In genomic region chr1:1604374-1605033, GRCh38 we compare ENCODE assay signal across 15 cellular contexts. TPM values are rescaled to one million over a fixed set of nuclear protein-coding genes. Genes with fewer than 3 reads are reported as not detected.
DNase-seq lines count a peak whose midpoint lies in the region; ATAC-seq and TF ChIP-seq lines count a peak whose summit lies in the region.
"Had no signal": no experiment of that assay in that cellular context is flagged by ENCODE, and none has a peak within 500 bp of the region (broad histone marks: within the 10 kb centered on the region; RNA-seq: fewer than 3 reads in every experiment).

No MANE protein-coding gene starts in this region.

- peaks cover 15% of the 10 kb centered on the region for H3K4me1 Mint-ChIP-seq in activated CD4-positive, alpha-beta memory T cell treated with anti-CD3 and anti-CD28 coated beads, Interleukin-2, amount 10 ng/mL, durations not matched to agents 7 days and 5 days
- peaks cover 13% of the 10 kb centered on the region for H3K4me1 Mint-ChIP-seq in activated CD4-positive, alpha-beta memory T cell treated with anti-CD3 and anti-CD28 coated beads for 36 hours (ENCODE audit: low read depth)
- peaks cover 6% of the 10 kb centered on the region for H3K4me1 Mint-ChIP-seq in activated T-helper 17 cell treated with anti-CD3 and anti-CD28 coated beads, Interleukin-2, amount 50 U/mL, for 72 hours

- intact Hi-C loops in activated CD4-positive, alpha-beta memory T cell treated with anti-CD3 and anti-CD28 coated beads for 36 hours (cut with micrococcal nuclease), result no loop called here

- no peaks in the 10 kb centered on the region for H3K36me3 ChIP-seq in BLaER1 treated with 17β-estradiol and CSF1 and Interleukin-3, amounts not matched to agents 10 nM and 100 nM
- H3K36me3 ChIP-seq in neutrophil, result no peaks in the 10 kb centered on the region

- no peak overlapping the region for H3K9ac ChIP-seq in BLaER1 treated with 17β-estradiol and CSF1 and Interleukin-3, amounts not matched to agents 10 nM and 100 nM

- CTCF ChIA-PET in activated CD4-positive, alpha-beta memory T cell treated with anti-CD3 and anti-CD28 coated beads, Interleukin-2, amount 10 ng/mL, durations not matched to agents 7 days and 5 days (lab: Charles Lee), result no interaction called here
- CTCF ChIA-PET in activated CD4-positive, alpha-beta memory T cell treated with anti-CD3 and anti-CD28 coated beads for 36 hours (lab: Charles Lee), result interaction anchor here (0.7 kb wide), 1 partner anchor 10 kb away, joined by 3 read pairs; no protein-coding TSS in a partner anchor

- no peaks in the 10 kb centered on the region for H3K36me3 Mint-ChIP-seq in activated CD4-positive, alpha-beta memory T cell treated with anti-CD3 and anti-CD28 coated beads, Interleukin-2, amount 10 ng/mL, durations not matched to agents 7 days and 5 days (ENCODE audit: low read depth)
- no peaks in the 10 kb centered on the region for H3K36me3 Mint-ChIP-seq in activated CD4-positive, alpha-beta memory T cell treated with anti-CD3 and anti-CD28 coated beads for 36 hours
- H3K36me3 Mint-ChIP-seq in activated T-helper 17 cell treated with anti-CD3 and anti-CD28 coated beads, Interleukin-2, amount 50 U/mL, for 72 hours (ENCODE audit: low read depth), result no peaks in the 10 kb centered on the region
- H3K36me3 Mint-ChIP-seq: CD8-positive, alpha-beta memory T cell had no signal

- POLR2A ChIA-PET in activated CD4-positive, alpha-beta memory T cell treated with anti-CD3 and anti-CD28 coated beads, Interleukin-2, amount 10 ng/mL, durations not matched to agents 7 days and 5 days (lab: Charles Lee), result interaction anchor here (1.2 to 2.2 kb wide), 2 partner anchors 10 to 30 kb away, joined by 3 to 16 read pairs; partner anchors contain the start of genes MIB2 and SSU72
- POLR2A ChIA-PET in activated CD4-positive, alpha-beta memory T cell treated with anti-CD3 and anti-CD28 coated beads for 36 hours (lab: Charles Lee), result interaction anchor here (1.4 kb wide), 1 partner anchor 10 kb away, joined by 3 read pairs; no protein-coding TSS in a partner anchor

- no peak overlapping the region for H3K4me3 ChIP-seq in BLaER1 treated with 17β-estradiol and CSF1 and Interleukin-3, amounts not matched to agents 10 nM and 100 nM
- H3K4me3 ChIP-seq in neutrophil (ENCODE audit: low read depth in 1 of 2, low read length in 1 of 2), result no peak overlapping the region
- H3K4me3 ChIP-seq: A549, PC-9 had no signal

- ATAC-seq in activated T-helper 17 cell treated with anti-CD3 and anti-CD28 coated beads, Interleukin-2, amount 50 U/mL, for 72 hours (replicated peaks), result no peak
- ATAC-seq in omental fat pad (ENCODE audit: low FRiP score), result no peak

- no peak overlapping the region for H3K27ac ChIP-seq in BLaER1 treated with 17β-estradiol and CSF1 and Interleukin-3, amounts not matched to agents 10 nM and 100 nM
- H3K27ac ChIP-seq in neutrophil, result peak overlapping the region; percentile 8
- H3K27ac ChIP-seq: A549, PC-9 had no signal

- TF ChIP-seq CTCF in neutrophil (IDR thresholded peaks at IDR 0.05) (no peak), omental fat pad (IDR thresholded peaks at IDR 0.05) (no peak)

- DNase-seq in activated CD4-positive, alpha-beta memory T cell treated with anti-CD3 and anti-CD28 coated beads, Interleukin-2, amount 10 ng/mL, durations not matched to agents 7 days and 5 days, result no peak
- no peak for DNase-seq in activated CD4-positive, alpha-beta memory T cell treated with anti-CD3 and anti-CD28 coated beads for 36 hours
- no peak for DNase-seq in H4 (ENCODE audit: low spot score)
- DNase-seq in omental fat pad (ENCODE audit: low spot score), result no peak
- DNase-seq in CD1c-positive myeloid dendritic cell (ENCODE audit: extremely low spot score), result no peak
- DNase-seq: CD8-positive, alpha-beta memory T cell; Kasumi-1; NCI-H1417; NCI-H2029; NCI-H774; PC-9 had no signal

- H3K27me3 ChIP-seq in BLaER1 treated with 17β-estradiol and CSF1 and Interleukin-3, amounts not matched to agents 10 nM and 100 nM, result peaks cover 17 to 38% (median 27%) of the 10 kb centered on the region in 11 experiments
- peaks cover 8% of the 10 kb centered on the region for H3K27me3 ChIP-seq in neutrophil

- H3K4me3 Mint-ChIP-seq in activated CD4-positive, alpha-beta memory T cell treated with anti-CD3 and anti-CD28 coated beads, Interleukin-2, amount 10 ng/mL, durations not matched to agents 7 days and 5 days, result no peak overlapping the region
- H3K4me3 Mint-ChIP-seq in activated CD4-positive, alpha-beta memory T cell treated with anti-CD3 and anti-CD28 coated beads for 36 hours, result no peak overlapping the region
- H3K4me3 Mint-ChIP-seq in activated T-helper 17 cell treated with anti-CD3 and anti-CD28 coated beads, Interleukin-2, amount 50 U/mL, for 72 hours, result peak overlapping the region; percentile 31
- H3K4me3 Mint-ChIP-seq: CD8-positive, alpha-beta memory T cell had no signal

- no peaks in the 10 kb centered on the region for H3K27me3 Mint-ChIP-seq in activated CD4-positive, alpha-beta memory T cell treated with anti-CD3 and anti-CD28 coated beads, Interleukin-2, amount 10 ng/mL, durations not matched to agents 7 days and 5 days
- no peaks in the 10 kb centered on the region for H3K27me3 Mint-ChIP-seq in activated CD4-positive, alpha-beta memory T cell treated with anti-CD3 and anti-CD28 coated beads for 36 hours
- H3K27me3 Mint-ChIP-seq in activated T-helper 17 cell treated with anti-CD3 and anti-CD28 coated beads, Interleukin-2, amount 50 U/mL, for 72 hours, result no peaks in the 10 kb centered on the region
- H3K27me3 Mint-ChIP-seq: CD8-positive, alpha-beta memory T cell had no signal

- H3K27ac Mint-ChIP-seq in activated CD4-positive, alpha-beta memory T cell treated with anti-CD3 and anti-CD28 coated beads, Interleukin-2, amount 10 ng/mL, durations not matched to agents 7 days and 5 days, result peak overlapping the region; percentile 40
- H3K27ac Mint-ChIP-seq in activated CD4-positive, alpha-beta memory T cell treated with anti-CD3 and anti-CD28 coated beads for 36 hours, result no peak overlapping the region
- peak overlapping the region; percentile 72 for H3K27ac Mint-ChIP-seq in activated T-helper 17 cell treated with anti-CD3 and anti-CD28 coated beads, Interleukin-2, amount 50 U/mL, for 72 hours

- H3K4me1 ChIP-seq in BLaER1 treated with 17β-estradiol and CSF1 and Interleukin-3, amounts not matched to agents 10 nM and 100 nM, result peaks cover 35 to 65% (median 58%) of the 10 kb centered on the region in 10 experiments
- peaks cover 43 to 45% of the 10 kb centered on the region in 2 experiments for H3K4me1 ChIP-seq in neutrophil (ENCODE audit: control insufficient read depth in 1 of 2, insufficient read depth in 1 of 2, low read depth in 1 of 2, low read length in 1 of 2)
- H3K4me1 ChIP-seq: A549 had no signal

- no peaks in the 10 kb centered on the region for H3K9me3 ChIP-seq in BLaER1 treated with 17β-estradiol and CSF1 and Interleukin-3, amounts not matched to agents 10 nM and 100 nM (replicated peaks in 1 of 11)
- H3K9me3 ChIP-seq in neutrophil, result no peaks in the 10 kb centered on the region
- H3K9me3 ChIP-seq: A549 had no signal

- peak overlapping the region in 9 of 11 experiments; percentile 55 to 85 (median 63); a peak in 14 of 22 replicates for H3K4me2 ChIP-seq in BLaER1 treated with 17β-estradiol and CSF1 and Interleukin-3, amounts not matched to agents 10 nM and 100 nM
- H3K4me2 ChIP-seq: A549, PC-9 had no signal

- H4K20me1 ChIP-seq in BLaER1 treated with 17β-estradiol and CSF1 and Interleukin-3, amounts not matched to agents 10 nM and 100 nM, result peaks cover 0 to 17% (median 4%) of the 10 kb centered on the region in 11 experiments; a peak in 4 of 22 replicates

- H3K9me3 Mint-ChIP-seq in activated CD4-positive, alpha-beta memory T cell treated with anti-CD3 and anti-CD28 coated beads, Interleukin-2, amount 10 ng/mL, durations not matched to agents 7 days and 5 days, result no peaks in the 10 kb centered on the region
- H3K9me3 Mint-ChIP-seq in activated CD4-positive, alpha-beta memory T cell treated with anti-CD3 and anti-CD28 coated beads for 36 hours, result no peaks in the 10 kb centered on the region
- H3K9me3 Mint-ChIP-seq in activated T-helper 17 cell treated with anti-CD3 and anti-CD28 coated beads, Interleukin-2, amount 50 U/mL, for 72 hours, result no peaks in the 10 kb centered on the region
- H3K9me3 Mint-ChIP-seq: CD8-positive, alpha-beta memory T cell had no signal

RNA-seq across cellular contexts. Expression of gene FNDC10, which starts 4.6 kb away (rescaled TPM):
- 1 to 10 TPM; 2.6 to 2.7 TPM for total RNA-seq in activated CD4-positive, alpha-beta memory T cell treated with anti-CD3 and anti-CD28 coated beads, Interleukin-2, amount 10 ng/mL, durations not matched to agents 7 days and 5 days
- 1 to 10 TPM; 1.5 to 1.6 TPM for total RNA-seq in activated CD4-positive, alpha-beta memory T cell treated with anti-CD3 and anti-CD28 coated beads for 36 hours
- 1 to 10 TPM; 1.1 to 1.4 TPM for total RNA-seq in activated T-helper 17 cell treated with anti-CD3 and anti-CD28 coated beads, Interleukin-2, amount 50 U/mL, for 72 hours
- 0.85 and 1.2 TPM in 2 replicates for total RNA-seq in H4 (2014; rRNA removed; shearing (Covaris generic))
- total RNA-seq in omental fat pad, result 1 to 10 TPM in 3 of 4 donors, not detected in 1; 1.9 to 2.6 (median 2.2) TPM

RNA-seq across cellular contexts. Expression of gene MIB2, which starts 10.8 kb away (rescaled TPM):
- 10 to 100 TPM; 37.2 to 37.5 TPM for total RNA-seq in activated CD4-positive, alpha-beta memory T cell treated with anti-CD3 and anti-CD28 coated beads, Interleukin-2, amount 10 ng/mL, durations not matched to agents 7 days and 5 days
- 10 to 100 TPM; 31.1 to 36.1 TPM for total RNA-seq in activated CD4-positive, alpha-beta memory T cell treated with anti-CD3 and anti-CD28 coated beads for 36 hours
- total RNA-seq in activated T-helper 17 cell treated with anti-CD3 and anti-CD28 coated beads, Interleukin-2, amount 50 U/mL, for 72 hours, result 10 to 100 TPM; 42.7 to 83.5 TPM
- total RNA-seq in H4 (2014; rRNA removed; shearing (Covaris generic)), result 11.8 and 18.5 TPM in 2 replicates
- 10 to 100 TPM; 33.7 to 52.2 (median 40.2) TPM for total RNA-seq in omental fat pad

RNA-seq across cellular contexts. Expression of gene MMP23B, which starts 27.5 kb away (rescaled TPM):
- 1 to 10 TPM in 1 of 2 experiments, under 1 TPM in 1; 0.63 to 2.4 TPM for total RNA-seq in activated CD4-positive, alpha-beta memory T cell treated with anti-CD3 and anti-CD28 coated beads, Interleukin-2, amount 10 ng/mL, durations not matched to agents 7 days and 5 days
- 1 to 10 TPM in 1 of 2 experiments, under 1 TPM in 1; 0.61 to 1.1 TPM for total RNA-seq in activated CD4-positive, alpha-beta memory T cell treated with anti-CD3 and anti-CD28 coated beads for 36 hours
- total RNA-seq in activated T-helper 17 cell treated with anti-CD3 and anti-CD28 coated beads, Interleukin-2, amount 50 U/mL, for 72 hours, result 1 to 10 TPM; 1.8 to 6.5 TPM
- total RNA-seq in H4 (2014; rRNA removed; shearing (Covaris generic)), result not detected in 2 replicates
- total RNA-seq in omental fat pad, result 10 to 100 TPM in 3 of 4 donors, 1 to 10 TPM in 1; 9.8 to 61.7 (median 18.5) TPM

RNA-seq across cellular contexts. Expression of gene SSU72, which starts 29.8 kb away (rescaled TPM):
- 100 to 1,000 TPM; 111 to 113 TPM for total RNA-seq in activated CD4-positive, alpha-beta memory T cell treated with anti-CD3 and anti-CD28 coated beads, Interleukin-2, amount 10 ng/mL, durations not matched to agents 7 days and 5 days
- total RNA-seq in activated CD4-positive, alpha-beta memory T cell treated with anti-CD3 and anti-CD28 coated beads for 36 hours, result 100 to 1,000 TPM; 106 to 107 TPM
- total RNA-seq in activated T-helper 17 cell treated with anti-CD3 and anti-CD28 coated beads, Interleukin-2, amount 50 U/mL, for 72 hours, result 100 to 1,000 TPM in 1 of 2 donors, 10 to 100 TPM in 1; 75.6 to 133 TPM
- total RNA-seq in H4 (2014; rRNA removed; shearing (Covaris generic)), result 83.4 and 130 TPM in 2 replicates
- total RNA-seq in omental fat pad, result 100 to 1,000 TPM in 3 of 4 donors, 10 to 100 TPM in 1; 95.7 to 130 (median 107) TPM

RNA-seq across cellular contexts. Expression of gene CDK11B, which starts 54.3 kb away (rescaled TPM):
- total RNA-seq in activated CD4-positive, alpha-beta memory T cell treated with anti-CD3 and anti-CD28 coated beads, Interleukin-2, amount 10 ng/mL, durations not matched to agents 7 days and 5 days, result 10 to 100 TPM; 32.5 to 32.7 TPM
- 10 to 100 TPM; 32.4 to 36.9 TPM for total RNA-seq in activated CD4-positive, alpha-beta memory T cell treated with anti-CD3 and anti-CD28 coated beads for 36 hours
- 10 to 100 TPM; 19.1 to 34.4 TPM for total RNA-seq in activated T-helper 17 cell treated with anti-CD3 and anti-CD28 coated beads, Interleukin-2, amount 50 U/mL, for 72 hours
- total RNA-seq in H4 (2014; rRNA removed; shearing (Covaris generic)), result 4.7 and 10.4 TPM in 2 replicates
- 10 to 100 TPM; 16.3 to 25.3 (median 19.2) TPM for total RNA-seq in omental fat pad
